1 cellular context compared by ENCODE assay signal in the genomic region with DNA sequence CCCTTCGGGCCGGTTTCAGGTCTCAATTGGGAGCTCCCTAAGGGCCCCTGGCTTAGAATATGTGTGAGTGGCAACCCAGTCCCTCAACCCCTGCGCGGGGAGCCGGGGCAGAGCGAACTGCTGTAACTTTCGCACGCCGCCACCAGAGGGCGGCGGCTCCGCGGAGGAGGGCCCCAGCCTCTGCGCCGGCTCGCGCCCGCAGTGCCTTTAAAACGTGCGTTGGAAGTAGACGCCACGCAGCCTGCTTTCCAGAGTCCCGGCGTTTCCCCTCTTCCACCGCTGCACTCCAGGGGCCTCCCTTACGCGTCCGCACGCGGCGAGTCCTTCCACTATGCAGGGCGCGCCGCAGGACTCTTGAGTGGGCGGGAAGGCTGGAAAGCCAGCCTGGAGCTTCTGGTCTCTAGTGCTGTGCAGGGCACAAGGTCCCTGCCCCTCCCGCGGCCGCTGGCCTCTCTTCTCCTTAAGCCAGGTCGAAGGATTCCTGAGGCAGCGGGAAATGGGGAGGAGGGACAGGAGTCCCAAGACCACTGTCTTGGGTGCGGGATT.
A peak's percentile ranks its signal among the peaks of the same experiment; 100 is the strongest.
TF ChIP-seq lines count a peak whose summit lies in the region.

No MANE protein-coding gene starts in this region.

TF ChIP-seq in HEK293, 187 proteins besides CTCF, POLR2A, EP300 and RAD21 (continued from another document and continues in another):
- TF ChIP-seq, protein P1, sequence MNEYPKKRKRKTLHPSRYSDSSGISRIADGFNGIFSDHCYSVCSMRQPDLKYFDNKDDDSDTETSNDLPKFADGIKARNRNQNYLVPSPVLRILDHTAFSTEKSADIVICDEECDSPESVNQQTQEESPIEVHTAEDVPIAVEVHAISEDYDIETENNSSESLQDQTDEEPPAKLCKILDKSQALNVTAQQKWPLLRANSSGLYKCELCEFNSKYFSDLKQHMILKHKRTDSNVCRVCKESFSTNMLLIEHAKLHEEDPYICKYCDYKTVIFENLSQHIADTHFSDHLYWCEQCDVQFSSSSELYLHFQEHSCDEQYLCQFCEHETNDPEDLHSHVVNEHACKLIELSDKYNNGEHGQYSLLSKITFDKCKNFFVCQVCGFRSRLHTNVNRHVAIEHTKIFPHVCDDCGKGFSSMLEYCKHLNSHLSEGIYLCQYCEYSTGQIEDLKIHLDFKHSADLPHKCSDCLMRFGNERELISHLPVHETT (tag by site-specific recombination; IDR thresholded peaks at IDR 0.05), result no peak
- TF ChIP-seq ZNF561 (tag by site-specific recombination; IDR thresholded peaks at IDR 0.05; ENCODE audit: borderline replicate concordance), result peak; percentile 89; the same call in 1 of the 2 replicates
- TF ChIP-seq ZNF24 (tag by site-specific recombination; IDR thresholded peaks at IDR 0.05), result 0 out of 2 replicates have a peak, but pooled peaks have one; percentile 23
- TF ChIP-seq ZBTB26 (tag by site-specific recombination; optimal IDR thresholded peaks at IDR 0.05), result peak; percentile 82
- peak; percentile 93 for TF ChIP-seq ZBTB20 (tag by site-specific recombination; IDR thresholded peaks at IDR 0.05)
- TF ChIP-seq ZFP69B (tag by site-specific recombination; IDR thresholded peaks at IDR 0.05), result peak; percentile 78; the same call in 1 of the 2 replicates
- TF ChIP-seq, protein P2, sequence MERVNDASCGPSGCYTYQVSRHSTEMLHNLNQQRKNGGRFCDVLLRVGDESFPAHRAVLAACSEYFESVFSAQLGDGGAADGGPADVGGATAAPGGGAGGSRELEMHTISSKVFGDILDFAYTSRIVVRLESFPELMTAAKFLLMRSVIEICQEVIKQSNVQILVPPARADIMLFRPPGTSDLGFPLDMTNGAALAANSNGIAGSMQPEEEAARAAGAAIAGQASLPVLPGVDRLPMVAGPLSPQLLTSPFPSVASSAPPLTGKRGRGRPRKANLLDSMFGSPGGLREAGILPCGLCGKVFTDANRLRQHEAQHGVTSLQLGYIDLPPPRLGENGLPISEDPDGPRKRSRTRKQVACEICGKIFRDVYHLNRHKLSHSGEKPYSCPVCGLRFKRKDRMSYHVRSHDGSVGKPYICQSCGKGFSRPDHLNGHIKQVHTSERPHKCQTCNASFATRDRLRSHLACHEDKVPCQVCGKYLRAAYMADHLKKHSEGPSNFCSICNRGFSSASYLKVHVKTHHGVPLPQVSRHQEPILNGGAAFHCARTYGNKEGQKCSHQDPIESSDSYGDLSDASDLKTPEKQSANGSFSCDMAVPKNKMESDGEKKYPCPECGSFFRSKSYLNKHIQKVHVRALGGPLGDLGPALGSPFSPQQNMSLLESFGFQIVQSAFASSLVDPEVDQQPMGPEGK (tag by site-specific recombination; IDR thresholded peaks at IDR 0.05), result peak; percentile 76
- peak; percentile 88 for TF ChIP-seq ZNF335 (tag by site-specific recombination; conservative IDR thresholded peaks at IDR 0.05)
- TF ChIP-seq ZNF654 (tag by site-specific recombination; IDR thresholded peaks at IDR 0.05; ENCODE audit: low read depth), result peak; percentile 72
- peak; percentile 85 for TF ChIP-seq ZNF692 (tag by site-specific recombination; IDR thresholded peaks at IDR 0.05)
- peak; percentile 67; the same call in 1 of the 2 replicates for TF ChIP-seq ZFP37 (tag by site-specific recombination; IDR thresholded peaks at IDR 0.05)
- peak; percentile 82 for TF ChIP-seq ZFHX2 (tag by site-specific recombination; conservative IDR thresholded peaks at IDR 0.05)
- TF ChIP-seq ZNF366 (tag by site-specific recombination; conservative IDR thresholded peaks at IDR 0.05), result peak; percentile 52
- TF ChIP-seq ZNF341 (tag by site-specific recombination; IDR thresholded peaks at IDR 0.05; ENCODE audit: low read depth), result peak; percentile 56; the same call in 1 of the 2 replicates
- TF ChIP-seq SP2 (tag by site-specific recombination; IDR thresholded peaks at IDR 0.05), result peak; percentile 33; the same call in 1 of the 2 replicates
- 0 out of 2 replicates have a peak, but pooled peaks have one; percentile 13 for TF ChIP-seq ZNF394 (tag by site-specific recombination; IDR thresholded peaks at IDR 0.05; ENCODE audit: borderline replicate concordance)
- TF ChIP-seq ZXDB (tag by site-specific recombination; IDR thresholded peaks at IDR 0.05), result peak; percentile 91
- TF ChIP-seq ZNF391 (tag by site-specific recombination; IDR thresholded peaks at IDR 0.05; ENCODE audit: borderline replicate concordance, low read depth), result peak; percentile 99; the same call in 1 of the 2 replicates
- TF ChIP-seq KLF9 (tag by site-specific recombination; IDR thresholded peaks at IDR 0.05; ENCODE audit: low read depth), result no peak
- no peak for TF ChIP-seq ZNF843 (tag by site-specific recombination; IDR thresholded peaks at IDR 0.05)
- no peak for TF ChIP-seq SETDB1 (IDR thresholded peaks at IDR 0.05; ENCODE audit: insufficient read length, low read length)
- TF ChIP-seq GLIS1 (tag by site-specific recombination; IDR thresholded peaks at IDR 0.05), result peak; percentile 51
- peak; percentile 85 for TF ChIP-seq ZIC2 (tag by site-specific recombination; IDR thresholded peaks at IDR 0.05)
- TF ChIP-seq ZBTB48 (tag by site-specific recombination; IDR thresholded peaks at IDR 0.05), result peak; percentile 88
- no peak for TF ChIP-seq ZBTB1 (tag by site-specific recombination; IDR thresholded peaks at IDR 0.05)
- peak; percentile 82; the same call in 1 of the 2 replicates for TF ChIP-seq ZNF501 (tag by site-specific recombination; IDR thresholded peaks at IDR 0.05)
- TF ChIP-seq, protein P3, sequence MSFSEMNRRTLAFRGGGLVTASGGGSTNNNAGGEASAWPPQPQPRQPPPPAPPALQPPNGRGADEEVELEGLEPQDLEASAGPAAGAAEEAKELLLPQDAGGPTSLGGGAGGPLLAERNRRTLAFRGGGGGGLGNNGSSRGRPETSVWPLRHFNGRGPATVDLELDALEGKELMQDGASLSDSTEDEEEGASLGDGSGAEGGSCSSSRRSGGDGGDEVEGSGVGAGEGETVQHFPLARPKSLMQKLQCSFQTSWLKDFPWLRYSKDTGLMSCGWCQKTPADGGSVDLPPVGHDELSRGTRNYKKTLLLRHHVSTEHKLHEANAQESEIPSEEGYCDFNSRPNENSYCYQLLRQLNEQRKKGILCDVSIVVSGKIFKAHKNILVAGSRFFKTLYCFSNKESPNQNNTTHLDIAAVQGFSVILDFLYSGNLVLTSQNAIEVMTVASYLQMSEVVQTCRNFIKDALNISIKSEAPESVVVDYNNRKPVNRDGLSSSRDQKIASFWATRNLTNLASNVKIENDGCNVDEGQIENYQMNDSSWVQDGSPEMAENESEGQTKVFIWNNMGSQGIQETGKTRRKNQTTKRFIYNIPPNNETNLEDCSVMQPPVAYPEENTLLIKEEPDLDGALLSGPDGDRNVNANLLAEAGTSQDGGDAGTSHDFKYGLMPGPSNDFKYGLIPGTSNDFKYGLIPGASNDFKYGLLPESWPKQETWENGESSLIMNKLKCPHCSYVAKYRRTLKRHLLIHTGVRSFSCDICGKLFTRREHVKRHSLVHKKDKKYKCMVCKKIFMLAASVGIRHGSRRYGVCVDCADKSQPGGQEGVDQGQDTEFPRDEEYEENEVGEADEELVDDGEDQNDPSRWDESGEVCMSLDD (tag by site-specific recombination; IDR thresholded peaks at IDR 0.05), result 0 out of 2 replicates have a peak, but pooled peaks have one; percentile 33
- no peak for TF ChIP-seq ZNF23 (tag by site-specific recombination; IDR thresholded peaks at IDR 0.05; ENCODE audit: borderline replicate concordance)
- no peak for TF ChIP-seq ZNF580 (tag by site-specific recombination; IDR thresholded peaks at IDR 0.05)
- peak; percentile 83 for TF ChIP-seq PBX3 (CRISPR knock-in tag; IDR thresholded peaks at IDR 0.05)
- TF ChIP-seq ZNF544 (tag by site-specific recombination; IDR thresholded peaks at IDR 0.05), result no peak
- TF ChIP-seq ZNF629 (tag by site-specific recombination; IDR thresholded peaks at IDR 0.05), result 0 out of 2 replicates have a peak, but pooled peaks have one; percentile 37
- TF ChIP-seq ZNF747 (tag by site-specific recombination; IDR thresholded peaks at IDR 0.05), result no peak
- peak; percentile 42; the same call in 1 of the 2 replicates for TF ChIP-seq KLF16 (tag by site-specific recombination; IDR thresholded peaks at IDR 0.05)
- TF ChIP-seq ZNF600 (tag by site-specific recombination; IDR thresholded peaks at IDR 0.05), result peak; percentile 92
- no peak for TF ChIP-seq ZNF645 (tag by site-specific recombination; IDR thresholded peaks at IDR 0.05)
- peak; percentile 95 for TF ChIP-seq ZNF660 (tag by site-specific recombination; IDR thresholded peaks at IDR 0.05)
- no peak for TF ChIP-seq ZNF112 (tag by site-specific recombination; IDR thresholded peaks at IDR 0.05)
- TF ChIP-seq ZNF2 (tag by site-specific recombination; IDR thresholded peaks at IDR 0.05), result peak; percentile 91
- TF ChIP-seq ZBTB8A (tag by site-specific recombination; IDR thresholded peaks at IDR 0.05), result peak; percentile 95
- 0 out of 2 replicates have a peak, but pooled peaks have one; percentile 52 for TF ChIP-seq ZSCAN16 (tag by site-specific recombination; IDR thresholded peaks at IDR 0.05)
- peak; percentile 65 for TF ChIP-seq SP7 (tag by site-specific recombination; IDR thresholded peaks at IDR 0.05)
- TF ChIP-seq EGR2 (tag by site-specific recombination; IDR thresholded peaks at IDR 0.05; ENCODE audit: low read depth), result peak; percentile 71
- TF ChIP-seq YY1 (tag by site-specific recombination; IDR thresholded peaks at IDR 0.05), result 0 out of 2 replicates have a peak, but pooled peaks have one; percentile 51
- peak; percentile 95 for TF ChIP-seq ZSCAN30 (tag by site-specific recombination; IDR thresholded peaks at IDR 0.05)
- no peak for TF ChIP-seq ZNF16 (tag by site-specific recombination; IDR thresholded peaks at IDR 0.05; ENCODE audit: low read depth)
- no peak; the same call in 1 of the 2 replicates for TF ChIP-seq KLF17 (tag by site-specific recombination; IDR thresholded peaks at IDR 0.05)
- TF ChIP-seq ZNF768 (tag by site-specific recombination; IDR thresholded peaks at IDR 0.05), result peak; percentile 23; the same call in 1 of the 2 replicates
